Comparison of ENCODE assay signal across 16 cellular contexts in the genomic region with DNA sequence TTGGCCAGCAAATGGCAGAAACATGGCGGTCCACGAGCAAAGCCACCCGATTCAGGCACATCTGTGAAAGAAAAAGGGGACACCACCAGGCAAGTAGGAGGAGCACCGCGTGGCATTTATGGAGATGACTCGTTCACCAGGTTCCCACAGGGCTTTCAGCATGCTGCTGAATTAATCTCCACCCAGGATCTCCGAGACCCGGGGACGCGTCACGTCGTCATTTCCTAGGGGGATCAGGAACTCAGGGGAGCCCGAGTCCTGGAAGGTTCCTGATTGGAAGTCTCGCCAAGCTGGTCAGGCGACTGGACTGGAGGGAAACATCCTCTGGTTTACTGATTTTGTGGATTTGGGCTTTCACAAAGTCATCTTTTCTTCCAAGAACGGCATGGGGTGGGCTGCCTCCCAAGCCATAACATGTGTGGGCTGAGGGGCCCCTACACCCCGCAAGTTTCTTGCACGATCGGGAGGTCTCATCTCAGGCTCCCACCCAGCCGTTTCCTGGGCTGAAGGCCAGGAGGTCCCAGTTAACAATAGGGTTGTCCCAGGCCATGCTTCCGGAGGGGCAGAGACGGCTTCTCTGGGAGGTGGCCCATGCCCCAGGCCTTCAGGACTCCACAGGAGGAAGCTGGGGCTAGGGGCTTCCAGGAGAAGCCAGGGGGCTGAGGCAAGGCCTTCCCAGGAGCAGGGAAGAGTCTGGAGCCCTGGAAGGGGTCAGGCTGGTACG. TPM values are rescaled to one million over a fixed set of nuclear protein-coding genes. Genes with fewer than 3 reads are reported as not detected.
DNase-seq lines count a peak whose midpoint lies in the region; ATAC-seq and TF ChIP-seq lines count a peak whose summit lies in the region.
"Had no signal": no experiment of that assay in that cellular context is flagged by ENCODE, and none has a peak within 500 bp of the region (broad histone marks: within the 10 kb centered on the region; RNA-seq: fewer than 3 reads in every experiment).

No MANE protein-coding gene starts in this region.

- in situ Hi-C loops in GM23248 (cut with MboI): no loop called here

- H3K27me3 ChIP-seq in heart right ventricle (peaks cover 0 to 4% (median 0%) of the 10 kb centered on the region in 7 donors), right atrium auricular region (no peaks in the 10 kb centered on the region), thyroid gland (no peaks in the 10 kb centered on the region), GM23248 (replicated peaks; ENCODE audit: insufficient read depth) (no peaks in the 10 kb centered on the region; the same call in 1 of the 2 replicates)

- no peaks in the 10 kb centered on the region for H4K20me1 ChIP-seq in GM23248 (ENCODE audit: insufficient read depth)

- H3K4me1 ChIP-seq in heart right ventricle (peaks cover 0 to 19% (median 3%) of the 10 kb centered on the region in 9 donors), right atrium auricular region (no peaks in the 10 kb centered on the region), thyroid gland (peaks cover 0 to 7% of the 10 kb centered on the region in 2 donors), GM23248 (ENCODE audit: insufficient read depth) (no peaks in the 10 kb centered on the region)

- TF ChIP-seq CTCF in heart right ventricle (IDR thresholded peaks at IDR 0.05) (no peak), right atrium auricular region (IDR thresholded peaks at IDR 0.05) (no peak), fibroblast of pulmonary artery (IDR thresholded peaks at IDR 0.05; ENCODE audit: low read length, missing control alignments) (no peak), nephron (IDR thresholded peaks at IDR 0.05; ENCODE audit: unreplicated experiment in 3 of 3) (no peak), thyroid gland (IDR thresholded peaks at IDR 0.05) (no peak)

- no peak overlapping the region for H3K4me3 Mint-ChIP-seq in nephron
- H3K4me3 Mint-ChIP-seq: B cell; CD14-positive monocyte; CD8-positive, alpha-beta memory T cell; H9 had no signal

- no peaks in the 10 kb centered on the region for H3K9me3 Mint-ChIP-seq in nephron
- H3K9me3 Mint-ChIP-seq: CD8-positive, alpha-beta memory T cell had no signal

- no peaks in the 10 kb centered on the region for H3K79me2 ChIP-seq in GM23248 (ENCODE audit: insufficient read depth)

- H3K4me1 Mint-ChIP-seq in nephron: peaks cover 16% of the 10 kb centered on the region
- H3K4me1 Mint-ChIP-seq: CD8-positive, alpha-beta memory T cell had no signal

- H3K27ac ChIP-seq in heart right ventricle (peak overlapping the region; percentile 7 to 73 (median 66)), right atrium auricular region (no peak overlapping the region), thyroid gland (no peak overlapping the region), GM23248 (no peak overlapping the region)

- no peaks in the 10 kb centered on the region for H3K9me3 ChIP-seq in heart right ventricle
- H3K9me3 ChIP-seq in right atrium auricular region: no peaks in the 10 kb centered on the region
- no peaks in the 10 kb centered on the region for H3K9me3 ChIP-seq in thyroid gland
- H3K9me3 ChIP-seq in GM23248 (ENCODE audit: low read depth): no peaks in the 10 kb centered on the region

- intact Hi-C loops in heart right ventricle (cut with DNase I): no loop called here
- intact Hi-C loops in thyroid gland (cut with DNase I): no loop called here

- ATAC-seq in heart right ventricle: peak; percentile 54 to 88 (median 77)

- H3F3A ChIP-seq in GM23248 (ENCODE audit: insufficient read depth): no peaks in the 10 kb centered on the region

- H3K4me3 ChIP-seq in heart right ventricle (no peak overlapping the region), right atrium auricular region (no peak overlapping the region), fibroblast of pulmonary artery (replicated peaks; ENCODE audit: low read depth, low read length) (no peak overlapping the region), thyroid gland (replicated peaks in 1 of 3) (no peak overlapping the region), GM23248 (no peak overlapping the region)

- H3K27ac Mint-ChIP-seq in nephron: peak overlapping the region in 2 of 3 experiments; percentile 22 to 77
- H3K27ac Mint-ChIP-seq: B cell; CD8-positive, alpha-beta memory T cell; H9 had no signal

- no peak overlapping the region for H3K9ac ChIP-seq in GM23248

- no peak for TF ChIP-seq POLR2A in thyroid gland (IDR thresholded peaks at IDR 0.05)

- H3K9me2 ChIP-seq in GM23248 (ENCODE audit: insufficient read depth): no peaks in the 10 kb centered on the region

- H3K36me3 ChIP-seq in heart right ventricle (no peaks in the 10 kb centered on the region), right atrium auricular region (no peaks in the 10 kb centered on the region), thyroid gland (no peaks in the 10 kb centered on the region), GM23248 (ENCODE audit: low read depth) (no peaks in the 10 kb centered on the region)

- peaks cover 5% of the 10 kb centered on the region for H3K27me3 Mint-ChIP-seq in nephron (ENCODE audit: low read depth)

- no peak overlapping the region for H2AFZ ChIP-seq in GM23248

- H3K4me2 ChIP-seq in GM23248 (ENCODE audit: unreplicated experiment): no peak overlapping the region

- H3K36me3 Mint-ChIP-seq in nephron (ENCODE audit: low read depth): no peaks in the 10 kb centered on the region
- H3K36me3 Mint-ChIP-seq: CD14-positive monocyte; CD8-positive, alpha-beta memory T cell had no signal

- DNase-seq in heart right ventricle (peak; percentile 43 to 49), right atrium auricular region (ENCODE audit: low spot score) (no peak), fibroblast of pulmonary artery (ENCODE audit: low read depth) (peak; percentile 41), NCI-H69 (lab: John Stamatoyannopoulos, UW) (no peak), thyroid gland (no peak), GM23248 (no peak)
- DNase-seq: CD8-positive, alpha-beta memory T cell; DMS53; GF-D8; GOT3; H9; IMR-90 had no signal

- 66 to 69% methylated on average over 23 of the region's 23 CpGs for WGBS in heart right ventricle, 2 donors
- WGBS in thyroid gland, 2 donors: 87 to 89% methylated on average over 19 to 21 of the region's 23 CpGs
- 70 to 77% methylated on average over 23 of the region's 23 CpGs for WGBS in GM23248 (ENCODE audit: low coverage in 1 of 2, low lambda C conversion rate in 2 of 2, missing lambda C conversion rate in 2 of 2), 2 experiments

RNA-seq across cellular contexts. Expression of gene DNAH17, which starts 0.6 kb away (rescaled TPM):
- total RNA-seq in heart right ventricle: under 1 TPM in 6 of 10 donors, not detected in 4; 0.05 to 0.30 (median 0.09) TPM
- under 1 TPM; 0.07 to 0.14 TPM for polyA plus RNA-seq in heart right ventricle
- total RNA-seq in right atrium auricular region: under 1 TPM in 1 of 2 donors, not detected in 1; 0.04 TPM
- under 1 TPM; 0.21 to 0.67 (median 0.32) TPM for total RNA-seq in thyroid gland
- not detected in 2 replicates for total RNA-seq in GM23248 (2014; rRNA removed; shearing (Covaris generic))
- 0.18 and 0.64 TPM in 2 replicates for polyA plus RNA-seq in GM23248 (2016; fragmentation: Nextera tagmentation; extraction: Ambion mirVana)
- total RNA-seq: HT-29, IMR-90 had no signal
- polyA plus RNA-seq: CD8-positive, alpha-beta memory T cell; IMR-90 had no signal

Comparison
In these comparisons a context has a peak if more than half of its experiments do, and no peak if none do; other contexts are left out.
1. DNase-seq: peak in heart right ventricle (2 of 2) and fibroblast of pulmonary artery (single experiment); none in right atrium auricular region (single experiment), NCI-H69 (single experiment), thyroid gland (0 of 2) and GM23248 (single experiment).
2. H3K27ac ChIP-seq: peak in heart right ventricle (10 of 10); none in right atrium auricular region (0 of 2), thyroid gland (0 of 3) and GM23248 (single experiment).